In the genomic region with DNA sequence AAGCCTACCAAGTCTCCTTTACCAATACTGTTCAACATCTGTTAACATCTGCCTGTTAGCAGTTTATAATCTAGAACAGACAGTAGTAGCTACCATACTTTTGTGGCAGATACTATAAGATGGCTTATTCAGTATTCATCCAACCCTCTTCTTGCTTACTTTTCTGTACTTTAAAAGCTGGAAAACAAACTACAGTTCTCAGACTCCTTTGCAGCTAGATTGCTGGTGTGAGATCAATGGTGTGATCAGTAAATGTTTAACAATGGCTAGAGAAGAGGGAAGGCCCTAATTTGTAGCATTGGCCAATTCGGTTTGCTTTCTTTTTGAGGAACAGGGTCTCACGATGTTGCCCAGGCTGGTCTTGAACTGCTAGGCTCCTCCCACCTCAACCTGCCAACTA, we compare ENCODE assay signal across 2 cellular contexts.
TF ChIP-seq lines count a peak whose summit lies in the region.

No MANE protein-coding gene starts in this region.

TF ChIP-seq in HEK293, 187 proteins besides CTCF, POLR2A, EP300 and RAD21 (continued from another document):
- TF ChIP-seq ZNF549 (tag by site-specific recombination; IDR thresholded peaks at IDR 0.05) (peak; percentile 34; the same call in 1 of the 2 replicates), TRIM28 (IDR thresholded peaks at IDR 0.05; ENCODE audit: borderline replicate concordance, low read length) (peak; percentile 66; the same call in 1 of the 2 replicates), ZSCAN23 (tag by site-specific recombination; IDR thresholded peaks at IDR 0.05) (no peak), ZNF707 (tag by site-specific recombination; IDR thresholded peaks at IDR 0.05) (no peak), YY2 (tag by site-specific recombination; IDR thresholded peaks at IDR 0.05) (no peak), ZNF626 (tag by site-specific recombination; IDR thresholded peaks at IDR 0.05) (peak; percentile 75)
- TF ChIP-seq, protein P1, sequence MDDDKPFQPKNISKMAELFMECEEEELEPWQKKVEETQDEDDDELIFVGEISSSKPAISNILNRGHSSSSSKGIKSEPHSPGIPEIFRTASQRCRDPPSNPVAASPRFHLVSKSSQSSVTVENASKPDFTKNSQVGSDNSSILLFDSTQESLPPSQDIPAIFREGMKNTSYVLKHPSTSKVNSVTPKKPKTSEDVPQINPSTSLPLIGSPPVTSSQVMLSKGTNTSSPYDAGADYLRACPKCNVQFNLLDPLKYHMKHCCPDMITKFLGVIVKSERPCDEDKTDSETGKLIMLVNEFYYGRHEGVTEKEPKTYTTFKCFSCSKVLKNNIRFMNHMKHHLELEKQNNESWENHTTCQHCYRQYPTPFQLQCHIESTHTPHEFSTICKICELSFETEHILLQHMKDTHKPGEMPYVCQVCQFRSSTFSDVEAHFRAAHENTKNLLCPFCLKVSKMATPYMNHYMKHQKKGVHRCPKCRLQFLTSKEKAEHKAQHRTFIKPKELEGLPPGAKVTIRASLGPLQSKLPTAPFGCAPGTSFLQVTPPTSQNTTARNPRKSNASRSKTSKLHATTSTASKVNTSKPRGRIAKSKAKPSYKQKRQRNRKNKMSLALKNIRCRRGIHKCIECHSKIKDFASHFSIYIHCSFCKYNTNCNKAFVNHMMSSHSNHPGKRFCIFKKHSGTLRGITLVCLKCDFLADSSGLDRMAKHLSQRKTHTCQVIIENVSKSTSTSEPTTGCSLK (tag by site-specific recombination; IDR thresholded peaks at IDR 0.05): no peak
- TF ChIP-seq, protein P2, sequence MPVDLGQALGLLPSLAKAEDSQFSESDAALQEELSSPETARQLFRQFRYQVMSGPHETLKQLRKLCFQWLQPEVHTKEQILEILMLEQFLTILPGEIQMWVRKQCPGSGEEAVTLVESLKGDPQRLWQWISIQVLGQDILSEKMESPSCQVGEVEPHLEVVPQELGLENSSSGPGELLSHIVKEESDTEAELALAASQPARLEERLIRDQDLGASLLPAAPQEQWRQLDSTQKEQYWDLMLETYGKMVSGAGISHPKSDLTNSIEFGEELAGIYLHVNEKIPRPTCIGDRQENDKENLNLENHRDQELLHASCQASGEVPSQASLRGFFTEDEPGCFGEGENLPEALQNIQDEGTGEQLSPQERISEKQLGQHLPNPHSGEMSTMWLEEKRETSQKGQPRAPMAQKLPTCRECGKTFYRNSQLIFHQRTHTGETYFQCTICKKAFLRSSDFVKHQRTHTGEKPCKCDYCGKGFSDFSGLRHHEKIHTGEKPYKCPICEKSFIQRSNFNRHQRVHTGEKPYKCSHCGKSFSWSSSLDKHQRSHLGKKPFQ (tag by site-specific recombination; IDR thresholded peaks at IDR 0.05): peak; percentile 80; the same call in 1 of the 2 replicates

TF ChIP-seq in GM12878, 131 proteins besides CTCF, POLR2A, EP300 and RAD21 (continues in another document):
- TF ChIP-seq, protein P3, sequence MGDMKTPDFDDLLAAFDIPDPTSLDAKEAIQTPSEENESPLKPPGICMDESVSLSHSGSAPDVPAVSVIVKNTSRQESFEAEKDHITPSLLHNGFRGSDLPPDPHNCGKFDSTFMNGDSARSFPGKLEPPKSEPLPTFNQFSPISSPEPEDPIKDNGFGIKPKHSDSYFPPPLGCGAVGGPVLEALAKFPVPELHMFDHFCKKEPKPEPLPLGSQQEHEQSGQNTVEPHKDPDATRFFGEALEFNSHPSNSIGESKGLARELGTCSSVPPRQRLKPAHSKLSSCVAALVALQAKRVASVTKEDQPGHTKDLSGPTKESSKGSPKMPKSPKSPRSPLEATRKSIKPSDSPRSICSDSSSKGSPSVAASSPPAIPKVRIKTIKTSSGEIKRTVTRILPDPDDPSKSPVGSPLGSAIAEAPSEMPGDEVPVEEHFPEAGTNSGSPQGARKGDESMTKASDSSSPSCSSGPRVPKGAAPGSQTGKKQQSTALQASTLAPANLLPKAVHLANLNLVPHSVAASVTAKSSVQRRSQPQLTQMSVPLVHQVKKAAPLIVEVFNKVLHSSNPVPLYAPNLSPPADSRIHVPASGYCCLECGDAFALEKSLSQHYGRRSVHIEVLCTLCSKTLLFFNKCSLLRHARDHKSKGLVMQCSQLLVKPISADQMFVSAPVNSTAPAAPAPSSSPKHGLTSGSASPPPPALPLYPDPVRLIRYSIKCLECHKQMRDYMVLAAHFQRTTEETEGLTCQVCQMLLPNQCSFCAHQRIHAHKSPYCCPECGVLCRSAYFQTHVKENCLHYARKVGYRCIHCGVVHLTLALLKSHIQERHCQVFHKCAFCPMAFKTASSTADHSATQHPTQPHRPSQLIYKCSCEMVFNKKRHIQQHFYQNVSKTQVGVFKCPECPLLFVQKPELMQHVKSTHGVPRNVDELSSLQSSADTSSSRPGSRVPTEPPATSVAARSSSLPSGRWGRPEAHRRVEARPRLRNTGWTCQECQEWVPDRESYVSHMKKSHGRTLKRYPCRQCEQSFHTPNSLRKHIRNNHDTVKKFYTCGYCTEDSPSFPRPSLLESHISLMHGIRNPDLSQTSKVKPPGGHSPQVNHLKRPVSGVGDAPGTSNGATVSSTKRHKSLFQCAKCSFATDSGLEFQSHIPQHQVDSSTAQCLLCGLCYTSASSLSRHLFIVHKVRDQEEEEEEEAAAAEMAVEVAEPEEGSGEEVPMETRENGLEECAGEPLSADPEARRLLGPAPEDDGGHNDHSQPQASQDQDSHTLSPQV (IDR thresholded peaks at IDR 0.05): no peak
- no peak for TF ChIP-seq WRNIP1 (IDR thresholded peaks at IDR 0.05; ENCODE audit: borderline replicate concordance, low read depth, low read length)
- TF ChIP-seq TCF3 (IDR thresholded peaks at IDR 0.05; ENCODE audit: borderline replicate concordance, insufficient read depth, low read depth, low read length): no peak
- no peak for TF ChIP-seq ATF7 (IDR thresholded peaks at IDR 0.05; ENCODE audit: low read depth)
- TF ChIP-seq ETV6 (conservative IDR thresholded peaks at IDR 0.05 in 1 of 2, IDR thresholded peaks at IDR 0.05 in 1 of 2; ENCODE audit: borderline replicate concordance in 1 of 2, low read depth in 1 of 2): no peak
- TF ChIP-seq, protein P4, sequence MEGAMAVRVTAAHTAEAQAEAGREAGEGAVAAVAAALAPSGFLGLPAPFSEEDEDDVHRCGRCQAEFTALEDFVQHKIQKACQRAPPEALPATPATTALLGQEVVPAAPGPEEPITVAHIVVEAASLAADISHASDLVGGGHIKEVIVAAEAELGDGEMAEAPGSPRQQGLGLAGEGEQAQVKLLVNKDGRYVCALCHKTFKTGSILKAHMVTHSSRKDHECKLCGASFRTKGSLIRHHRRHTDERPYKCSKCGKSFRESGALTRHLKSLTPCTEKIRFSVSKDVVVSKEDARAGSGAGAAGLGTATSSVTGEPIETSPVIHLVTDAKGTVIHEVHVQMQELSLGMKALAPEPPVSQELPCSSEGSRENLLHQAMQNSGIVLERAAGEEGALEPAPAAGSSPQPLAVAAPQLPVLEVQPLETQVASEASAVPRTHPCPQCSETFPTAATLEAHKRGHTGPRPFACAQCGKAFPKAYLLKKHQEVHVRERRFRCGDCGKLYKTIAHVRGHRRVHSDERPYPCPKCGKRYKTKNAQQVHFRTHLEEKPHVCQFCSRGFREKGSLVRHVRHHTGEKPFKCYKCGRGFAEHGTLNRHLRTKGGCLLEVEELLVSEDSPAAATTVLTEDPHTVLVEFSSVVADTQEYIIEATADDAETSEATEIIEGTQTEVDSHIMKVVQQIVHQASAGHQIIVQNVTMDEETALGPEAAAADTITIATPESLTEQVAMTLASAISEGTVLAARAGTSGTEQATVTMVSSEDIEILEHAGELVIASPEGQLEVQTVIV (IDR thresholded peaks at IDR 0.05; ENCODE audit: borderline replicate concordance, partially characterized antibody): no peak
- TF ChIP-seq, protein P5, sequence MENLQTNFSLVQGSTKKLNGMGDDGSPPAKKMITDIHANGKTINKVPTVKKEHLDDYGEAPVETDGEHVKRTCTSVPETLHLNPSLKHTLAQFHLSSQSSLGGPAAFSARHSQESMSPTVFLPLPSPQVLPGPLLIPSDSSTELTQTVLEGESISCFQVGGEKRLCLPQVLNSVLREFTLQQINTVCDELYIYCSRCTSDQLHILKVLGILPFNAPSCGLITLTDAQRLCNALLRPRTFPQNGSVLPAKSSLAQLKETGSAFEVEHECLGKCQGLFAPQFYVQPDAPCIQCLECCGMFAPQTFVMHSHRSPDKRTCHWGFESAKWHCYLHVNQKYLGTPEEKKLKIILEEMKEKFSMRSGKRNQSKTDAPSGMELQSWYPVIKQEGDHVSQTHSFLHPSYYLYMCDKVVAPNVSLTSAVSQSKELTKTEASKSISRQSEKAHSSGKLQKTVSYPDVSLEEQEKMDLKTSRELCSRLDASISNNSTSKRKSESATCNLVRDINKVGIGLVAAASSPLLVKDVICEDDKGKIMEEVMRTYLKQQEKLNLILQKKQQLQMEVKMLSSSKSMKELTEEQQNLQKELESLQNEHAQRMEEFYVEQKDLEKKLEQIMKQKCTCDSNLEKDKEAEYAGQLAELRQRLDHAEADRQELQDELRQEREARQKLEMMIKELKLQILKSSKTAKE (IDR thresholded peaks at IDR 0.05; ENCODE audit: low read depth, poor library complexity, severe bottlenecking): no peak
- TF ChIP-seq, protein P6, sequence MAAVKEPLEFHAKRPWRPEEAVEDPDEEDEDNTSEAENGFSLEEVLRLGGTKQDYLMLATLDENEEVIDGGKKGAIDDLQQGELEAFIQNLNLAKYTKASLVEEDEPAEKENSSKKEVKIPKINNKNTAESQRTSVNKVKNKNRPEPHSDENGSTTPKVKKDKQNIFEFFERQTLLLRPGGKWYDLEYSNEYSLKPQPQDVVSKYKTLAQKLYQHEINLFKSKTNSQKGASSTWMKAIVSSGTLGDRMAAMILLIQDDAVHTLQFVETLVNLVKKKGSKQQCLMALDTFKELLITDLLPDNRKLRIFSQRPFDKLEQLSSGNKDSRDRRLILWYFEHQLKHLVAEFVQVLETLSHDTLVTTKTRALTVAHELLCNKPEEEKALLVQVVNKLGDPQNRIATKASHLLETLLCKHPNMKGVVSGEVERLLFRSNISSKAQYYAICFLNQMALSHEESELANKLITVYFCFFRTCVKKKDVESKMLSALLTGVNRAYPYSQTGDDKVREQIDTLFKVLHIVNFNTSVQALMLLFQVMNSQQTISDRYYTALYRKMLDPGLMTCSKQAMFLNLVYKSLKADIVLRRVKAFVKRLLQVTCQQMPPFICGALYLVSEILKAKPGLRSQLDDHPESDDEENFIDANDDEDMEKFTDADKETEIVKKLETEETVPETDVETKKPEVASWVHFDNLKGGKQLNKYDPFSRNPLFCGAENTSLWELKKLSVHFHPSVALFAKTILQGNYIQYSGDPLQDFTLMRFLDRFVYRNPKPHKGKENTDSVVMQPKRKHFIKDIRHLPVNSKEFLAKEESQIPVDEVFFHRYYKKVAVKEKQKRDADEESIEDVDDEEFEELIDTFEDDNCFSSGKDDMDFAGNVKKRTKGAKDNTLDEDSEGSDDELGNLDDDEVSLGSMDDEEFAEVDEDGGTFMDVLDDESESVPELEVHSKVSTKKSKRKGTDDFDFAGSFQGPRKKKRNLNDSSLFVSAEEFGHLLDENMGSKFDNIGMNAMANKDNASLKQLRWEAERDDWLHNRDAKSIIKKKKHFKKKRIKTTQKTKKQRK (IDR thresholded peaks at IDR 0.05; ENCODE audit: low read depth, low read length): no peak
- TF ChIP-seq, protein P7, sequence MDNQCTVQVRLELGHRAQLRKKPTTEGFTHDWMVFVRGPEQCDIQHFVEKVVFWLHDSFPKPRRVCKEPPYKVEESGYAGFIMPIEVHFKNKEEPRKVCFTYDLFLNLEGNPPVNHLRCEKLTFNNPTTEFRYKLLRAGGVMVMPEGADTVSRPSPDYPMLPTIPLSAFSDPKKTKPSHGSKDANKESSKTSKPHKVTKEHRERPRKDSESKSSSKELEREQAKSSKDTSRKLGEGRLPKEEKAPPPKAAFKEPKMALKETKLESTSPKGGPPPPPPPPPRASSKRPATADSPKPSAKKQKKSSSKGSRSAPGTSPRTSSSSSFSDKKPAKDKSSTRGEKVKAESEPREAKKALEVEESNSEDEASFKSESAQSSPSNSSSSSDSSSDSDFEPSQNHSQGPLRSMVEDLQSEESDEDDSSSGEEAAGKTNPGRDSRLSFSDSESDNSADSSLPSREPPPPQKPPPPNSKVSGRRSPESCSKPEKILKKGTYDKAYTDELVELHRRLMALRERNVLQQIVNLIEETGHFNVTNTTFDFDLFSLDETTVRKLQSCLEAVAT (IDR thresholded peaks at IDR 0.05): no peak
- no peak for TF ChIP-seq ZNF274 (IDR thresholded peaks at IDR 0.05; ENCODE audit: insufficient read depth, insufficient read length)
- TF ChIP-seq, protein P8, sequence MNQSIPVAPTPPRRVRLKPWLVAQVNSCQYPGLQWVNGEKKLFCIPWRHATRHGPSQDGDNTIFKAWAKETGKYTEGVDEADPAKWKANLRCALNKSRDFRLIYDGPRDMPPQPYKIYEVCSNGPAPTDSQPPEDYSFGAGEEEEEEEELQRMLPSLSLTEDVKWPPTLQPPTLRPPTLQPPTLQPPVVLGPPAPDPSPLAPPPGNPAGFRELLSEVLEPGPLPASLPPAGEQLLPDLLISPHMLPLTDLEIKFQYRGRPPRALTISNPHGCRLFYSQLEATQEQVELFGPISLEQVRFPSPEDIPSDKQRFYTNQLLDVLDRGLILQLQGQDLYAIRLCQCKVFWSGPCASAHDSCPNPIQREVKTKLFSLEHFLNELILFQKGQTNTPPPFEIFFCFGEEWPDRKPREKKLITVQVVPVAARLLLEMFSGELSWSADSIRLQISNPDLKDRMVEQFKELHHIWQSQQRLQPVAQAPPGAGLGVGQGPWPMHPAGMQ (IDR thresholded peaks at IDR 0.05; ENCODE audit: borderline replicate concordance): no peak
- no peak for TF ChIP-seq JUNB (IDR thresholded peaks at IDR 0.05)
- TF ChIP-seq POLR2AphosphoS2 (IDR thresholded peaks at IDR 0.05; ENCODE audit: low read depth, low read length): no peak
- no peak for TF ChIP-seq KAT2A (conservative IDR thresholded peaks at IDR 0.05; ENCODE audit: control insufficient read depth, low read depth, low read length)
- no peak for TF ChIP-seq YBX1 (IDR thresholded peaks at IDR 0.05)
- no peak for TF ChIP-seq ZNF207 (IDR thresholded peaks at IDR 0.05; ENCODE audit: borderline replicate concordance)
- no peak for TF ChIP-seq ESRRA (IDR thresholded peaks at IDR 0.05; ENCODE audit: low read length)
- no peak for TF ChIP-seq TAF1 (IDR thresholded peaks at IDR 0.05; ENCODE audit: borderline replicate concordance, low read depth, low read length)
- TF ChIP-seq, protein P9, sequence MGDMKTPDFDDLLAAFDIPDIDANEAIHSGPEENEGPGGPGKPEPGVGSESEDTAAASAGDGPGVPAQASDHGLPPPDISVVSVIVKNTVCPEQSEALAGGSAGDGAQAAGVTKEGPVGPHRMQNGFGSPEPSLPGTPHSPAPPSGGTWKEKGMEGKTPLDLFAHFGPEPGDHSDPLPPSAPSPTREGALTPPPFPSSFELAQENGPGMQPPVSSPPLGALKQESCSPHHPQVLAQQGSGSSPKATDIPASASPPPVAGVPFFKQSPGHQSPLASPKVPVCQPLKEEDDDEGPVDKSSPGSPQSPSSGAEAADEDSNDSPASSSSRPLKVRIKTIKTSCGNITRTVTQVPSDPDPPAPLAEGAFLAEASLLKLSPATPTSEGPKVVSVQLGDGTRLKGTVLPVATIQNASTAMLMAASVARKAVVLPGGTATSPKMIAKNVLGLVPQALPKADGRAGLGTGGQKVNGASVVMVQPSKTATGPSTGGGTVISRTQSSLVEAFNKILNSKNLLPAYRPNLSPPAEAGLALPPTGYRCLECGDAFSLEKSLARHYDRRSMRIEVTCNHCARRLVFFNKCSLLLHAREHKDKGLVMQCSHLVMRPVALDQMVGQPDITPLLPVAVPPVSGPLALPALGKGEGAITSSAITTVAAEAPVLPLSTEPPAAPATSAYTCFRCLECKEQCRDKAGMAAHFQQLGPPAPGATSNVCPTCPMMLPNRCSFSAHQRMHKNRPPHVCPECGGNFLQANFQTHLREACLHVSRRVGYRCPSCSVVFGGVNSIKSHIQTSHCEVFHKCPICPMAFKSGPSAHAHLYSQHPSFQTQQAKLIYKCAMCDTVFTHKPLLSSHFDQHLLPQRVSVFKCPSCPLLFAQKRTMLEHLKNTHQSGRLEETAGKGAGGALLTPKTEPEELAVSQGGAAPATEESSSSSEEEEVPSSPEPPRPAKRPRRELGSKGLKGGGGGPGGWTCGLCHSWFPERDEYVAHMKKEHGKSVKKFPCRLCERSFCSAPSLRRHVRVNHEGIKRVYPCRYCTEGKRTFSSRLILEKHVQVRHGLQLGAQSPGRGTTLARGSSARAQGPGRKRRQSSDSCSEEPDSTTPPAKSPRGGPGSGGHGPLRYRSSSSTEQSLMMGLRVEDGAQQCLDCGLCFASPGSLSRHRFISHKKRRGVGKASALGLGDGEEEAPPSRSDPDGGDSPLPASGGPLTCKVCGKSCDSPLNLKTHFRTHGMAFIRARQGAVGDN (IDR thresholded peaks at IDR 0.05): no peak
